1 cellular context compared by ENCODE assay signal in genomic region chr11:63847363-63847762, GRCh38.
TF ChIP-seq lines count a peak whose summit lies in the region.

No MANE protein-coding gene starts in this region.

TF ChIP-seq in K562, 482 proteins besides CTCF, POLR2A, EP300 and RAD21 (continued from another document):
- TF ChIP-seq, protein P1, sequence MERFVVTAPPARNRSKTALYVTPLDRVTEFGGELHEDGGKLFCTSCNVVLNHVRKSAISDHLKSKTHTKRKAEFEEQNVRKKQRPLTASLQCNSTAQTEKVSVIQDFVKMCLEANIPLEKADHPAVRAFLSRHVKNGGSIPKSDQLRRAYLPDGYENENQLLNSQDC (CRISPR knock-in tag; IDR thresholded peaks at IDR 0.05): no peak
- TF ChIP-seq ZNF77 (CRISPR knock-in tag; IDR thresholded peaks at IDR 0.05) (no peak), ZNF512 (tag; IDR thresholded peaks at IDR 0.05) (no peak)
